In the genomic region with DNA sequence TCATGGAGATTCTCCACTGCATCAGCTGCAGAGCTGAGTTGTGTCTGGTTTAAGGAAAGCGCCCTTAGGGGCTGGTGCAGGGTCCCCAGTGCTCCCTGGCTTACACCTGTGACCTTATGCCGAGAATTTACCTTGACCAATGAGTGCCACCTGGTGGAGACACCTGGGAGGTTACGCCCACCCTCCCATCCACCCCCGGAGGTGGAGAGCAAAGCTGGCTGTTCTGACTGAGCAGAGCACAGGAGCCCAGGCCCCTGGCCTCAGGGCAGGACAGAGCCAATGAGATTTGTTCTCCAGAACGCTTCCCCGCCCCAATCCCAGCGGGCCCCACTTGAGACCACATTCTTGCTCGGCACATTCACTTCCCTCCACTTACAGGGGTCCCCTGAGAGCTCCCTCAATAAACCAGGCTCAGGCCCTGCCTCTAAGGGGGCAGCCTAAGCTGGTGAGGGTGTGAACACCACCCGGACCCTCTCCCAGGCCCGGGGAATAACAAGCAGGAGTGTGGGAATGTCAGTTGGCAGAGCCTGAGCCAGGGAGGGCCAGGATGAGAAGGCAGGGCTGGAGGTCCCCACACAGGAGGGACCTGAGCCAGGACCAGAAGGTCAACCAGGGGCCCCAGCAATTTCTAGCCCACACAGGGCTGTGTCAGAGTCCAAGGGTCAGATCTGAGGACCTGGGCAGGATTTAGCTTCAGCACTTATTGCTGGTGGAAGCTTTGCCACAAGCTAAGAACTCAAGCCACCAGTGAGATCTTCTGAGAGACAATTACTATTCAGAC, we compare ENCODE assay signal across 1 cellular context.
TF ChIP-seq lines count a peak whose summit lies in the region.

No MANE protein-coding gene starts in this region.

TF ChIP-seq in HepG2, 621 proteins besides CTCF, POLR2A, EP300 and RAD21 (continued from another document and continues in another):
- TF ChIP-seq, protein P1, sequence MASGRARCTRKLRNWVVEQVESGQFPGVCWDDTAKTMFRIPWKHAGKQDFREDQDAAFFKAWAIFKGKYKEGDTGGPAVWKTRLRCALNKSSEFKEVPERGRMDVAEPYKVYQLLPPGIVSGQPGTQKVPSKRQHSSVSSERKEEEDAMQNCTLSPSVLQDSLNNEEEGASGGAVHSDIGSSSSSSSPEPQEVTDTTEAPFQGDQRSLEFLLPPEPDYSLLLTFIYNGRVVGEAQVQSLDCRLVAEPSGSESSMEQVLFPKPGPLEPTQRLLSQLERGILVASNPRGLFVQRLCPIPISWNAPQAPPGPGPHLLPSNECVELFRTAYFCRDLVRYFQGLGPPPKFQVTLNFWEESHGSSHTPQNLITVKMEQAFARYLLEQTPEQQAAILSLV (CRISPR knock-in tag; IDR thresholded peaks at IDR 0.05; ENCODE audit: borderline replicate concordance), result no peak
- TF ChIP-seq ZNF101 (CRISPR knock-in tag; IDR thresholded peaks at IDR 0.05; ENCODE audit: borderline replicate concordance, low read depth) (no peak), ZNF792 (CRISPR knock-in tag; IDR thresholded peaks at IDR 0.05) (no peak), PHF21A (CRISPR knock-in tag; IDR thresholded peaks at IDR 0.05) (peak; percentile 42), IKZF4 (CRISPR knock-in tag; IDR thresholded peaks at IDR 0.05; ENCODE audit: borderline replicate concordance, low read depth, not compliant biosample characterization) (no peak), BRCA1 (CRISPR knock-in tag; IDR thresholded peaks at IDR 0.05) (no peak), KDM5B (CRISPR knock-in tag; IDR thresholded peaks at IDR 0.05; ENCODE audit: borderline replicate concordance) (peak; percentile 39; the same call in 1 of the 2 replicates), RELA (CRISPR knock-in tag; IDR thresholded peaks at IDR 0.05) (no peak), ARNT (IDR thresholded peaks at IDR 0.05) (no peak), ZNF136 (CRISPR knock-in tag; IDR thresholded peaks at IDR 0.05; ENCODE audit: low read depth) (no peak), SP4 (CRISPR knock-in tag; IDR thresholded peaks at IDR 0.05) (no peak), REL (CRISPR knock-in tag; conservative IDR thresholded peaks at IDR 0.05) (no peak), ZNF232 (CRISPR knock-in tag; IDR thresholded peaks at IDR 0.05; ENCODE audit: borderline replicate concordance) (no peak), HNRNPLL (IDR thresholded peaks at IDR 0.05; ENCODE audit: low read depth, low read length, poor library complexity, severe bottlenecking) (no peak), TGIF2 (CRISPR knock-in tag; IDR thresholded peaks at IDR 0.05) (no peak), KAT2B (IDR thresholded peaks at IDR 0.05; ENCODE audit: borderline replicate concordance, low read depth, low read length) (no peak), SAP130 (CRISPR knock-in tag; IDR thresholded peaks at IDR 0.05; ENCODE audit: low read depth) (0 out of 2 replicates have a peak, but pooled peaks have one; percentile 15), RARA (CRISPR knock-in tag; IDR thresholded peaks at IDR 0.05) (peak; percentile 64), ZNF615 (CRISPR knock-in tag; IDR thresholded peaks at IDR 0.05; ENCODE audit: borderline replicate concordance) (no peak), ZNF672 (CRISPR knock-in tag; IDR thresholded peaks at IDR 0.05) (no peak), ZNF501 (CRISPR knock-in tag; IDR thresholded peaks at IDR 0.05) (peak; percentile 43; the same call in 1 of the 2 replicates), HOXA3 (CRISPR knock-in tag; IDR thresholded peaks at IDR 0.05) (no peak), SP2 (CRISPR knock-in tag; IDR thresholded peaks at IDR 0.05) (no peak), ZNF724P (CRISPR knock-in tag; IDR thresholded peaks at IDR 0.05; ENCODE audit: borderline replicate concordance) (no peak), SPEN (CRISPR knock-in tag; IDR thresholded peaks at IDR 0.05; ENCODE audit: low read depth) (0 out of 2 replicates have a peak, but pooled peaks have one; percentile 41), ZNF775 (CRISPR knock-in tag; IDR thresholded peaks at IDR 0.05; ENCODE audit: borderline replicate concordance) (no peak), NR2F6 (IDR thresholded peaks at IDR 0.05) (peak; percentile 68), NR2F6 (CRISPR knock-in tag; IDR thresholded peaks at IDR 0.05) (peak; percentile 73; the same call in 1 of the 2 replicates), HES4 (CRISPR knock-in tag; IDR thresholded peaks at IDR 0.05; ENCODE audit: borderline replicate concordance) (no peak), HNF4A (CRISPR knock-in tag; IDR thresholded peaks at IDR 0.05) (peak; percentile 91), TAF15 (IDR thresholded peaks at IDR 0.05; ENCODE audit: low read depth, low read length, poor library complexity, severe bottlenecking) (no peak), ADNP (CRISPR knock-in tag; IDR thresholded peaks at IDR 0.05) (no peak), JUND (CRISPR knock-in tag; IDR thresholded peaks at IDR 0.05) (no peak), MTA1 (CRISPR knock-in tag; IDR thresholded peaks at IDR 0.05; ENCODE audit: borderline replicate concordance) (0 out of 2 replicates have a peak, but pooled peaks have one; percentile 34), ZNF530 (CRISPR knock-in tag; IDR thresholded peaks at IDR 0.05; ENCODE audit: low read depth) (no peak), ZNF33A (CRISPR knock-in tag; IDR thresholded peaks at IDR 0.05; ENCODE audit: borderline replicate concordance) (no peak), IKZF1 (IDR thresholded peaks at IDR 0.05) (no peak), ATF7 (IDR thresholded peaks at IDR 0.05) (no peak), ATF7 (CRISPR knock-in tag; IDR thresholded peaks at IDR 0.05) (no peak), SRY (CRISPR knock-in tag; IDR thresholded peaks at IDR 0.05) (0 out of 2 replicates have a peak, but pooled peaks have one; percentile 48), MAFK (conservative IDR thresholded peaks at IDR 0.05 in 1 of 2, IDR thresholded peaks at IDR 0.05 in 1 of 2; ENCODE audit: low read length in 2 of 2) (no peak)
- TF ChIP-seq, protein P2, sequence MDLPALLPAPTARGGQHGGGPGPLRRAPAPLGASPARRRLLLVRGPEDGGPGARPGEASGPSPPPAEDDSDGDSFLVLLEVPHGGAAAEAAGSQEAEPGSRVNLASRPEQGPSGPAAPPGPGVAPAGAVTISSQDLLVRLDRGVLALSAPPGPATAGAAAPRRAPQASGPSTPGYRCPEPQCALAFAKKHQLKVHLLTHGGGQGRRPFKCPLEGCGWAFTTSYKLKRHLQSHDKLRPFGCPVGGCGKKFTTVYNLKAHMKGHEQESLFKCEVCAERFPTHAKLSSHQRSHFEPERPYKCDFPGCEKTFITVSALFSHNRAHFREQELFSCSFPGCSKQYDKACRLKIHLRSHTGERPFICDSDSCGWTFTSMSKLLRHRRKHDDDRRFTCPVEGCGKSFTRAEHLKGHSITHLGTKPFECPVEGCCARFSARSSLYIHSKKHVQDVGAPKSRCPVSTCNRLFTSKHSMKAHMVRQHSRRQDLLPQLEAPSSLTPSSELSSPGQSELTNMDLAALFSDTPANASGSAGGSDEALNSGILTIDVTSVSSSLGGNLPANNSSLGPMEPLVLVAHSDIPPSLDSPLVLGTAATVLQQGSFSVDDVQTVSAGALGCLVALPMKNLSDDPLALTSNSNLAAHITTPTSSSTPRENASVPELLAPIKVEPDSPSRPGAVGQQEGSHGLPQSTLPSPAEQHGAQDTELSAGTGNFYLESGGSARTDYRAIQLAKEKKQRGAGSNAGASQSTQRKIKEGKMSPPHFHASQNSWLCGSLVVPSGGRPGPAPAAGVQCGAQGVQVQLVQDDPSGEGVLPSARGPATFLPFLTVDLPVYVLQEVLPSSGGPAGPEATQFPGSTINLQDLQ (CRISPR knock-in tag; IDR thresholded peaks at IDR 0.05), result no peak
- TF ChIP-seq, protein P3, sequence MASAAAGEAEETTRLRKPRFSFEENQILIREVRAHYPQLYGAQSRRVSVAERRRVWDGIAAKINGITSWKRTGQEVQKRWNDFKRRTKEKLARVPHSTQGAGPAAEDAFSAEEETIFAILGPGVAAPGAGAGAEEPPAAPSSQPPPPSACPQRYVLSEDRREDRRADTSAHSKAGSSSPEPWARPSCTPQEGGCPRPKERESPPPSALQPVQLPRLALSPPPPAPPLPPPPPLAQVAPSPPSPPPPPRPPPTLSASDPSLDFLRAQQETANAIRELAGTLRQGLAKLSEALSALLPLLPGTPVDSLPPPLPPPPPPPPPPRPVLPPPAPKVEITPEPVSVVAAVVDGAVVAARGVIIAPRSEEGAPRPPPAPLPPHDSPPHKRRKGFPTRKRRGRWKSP (CRISPR knock-in tag; IDR thresholded peaks at IDR 0.05), result no peak
- TF ChIP-seq, protein P4, sequence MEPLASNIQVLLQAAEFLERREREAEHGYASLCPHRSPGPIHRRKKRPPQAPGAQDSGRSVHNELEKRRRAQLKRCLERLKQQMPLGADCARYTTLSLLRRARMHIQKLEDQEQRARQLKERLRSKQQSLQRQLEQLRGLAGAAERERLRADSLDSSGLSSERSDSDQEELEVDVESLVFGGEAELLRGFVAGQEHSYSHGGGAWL (CRISPR knock-in tag; IDR thresholded peaks at IDR 0.05), result no peak
- TF ChIP-seq, protein P5, sequence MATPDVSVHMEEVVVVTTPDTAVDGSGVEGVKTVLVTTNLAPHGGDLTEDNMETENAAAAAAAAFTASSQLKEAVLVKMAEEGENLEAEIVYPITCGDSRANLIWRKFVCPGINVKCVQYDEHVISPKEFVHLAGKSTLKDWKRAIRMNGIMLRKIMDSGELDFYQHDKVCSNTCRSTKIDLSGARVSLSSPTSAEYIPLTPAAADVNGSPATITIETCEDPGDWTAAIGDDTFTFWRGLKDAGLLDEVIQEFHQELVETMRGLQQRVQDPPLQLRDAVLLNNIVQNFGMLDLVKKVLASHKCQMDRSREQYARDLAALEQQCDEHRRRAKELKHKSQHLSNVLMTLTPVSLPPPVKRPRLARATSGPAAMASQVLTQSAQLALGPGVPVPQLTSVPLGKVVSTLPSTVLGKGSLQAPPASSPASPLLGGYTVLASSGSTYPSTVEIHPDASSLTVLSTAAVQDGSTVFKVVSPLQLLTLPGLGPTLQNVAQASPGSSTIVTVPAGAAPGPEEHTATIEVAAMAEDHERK (CRISPR knock-in tag; IDR thresholded peaks at IDR 0.05; ENCODE audit: low read depth), result no peak
- TF ChIP-seq, protein P6, sequence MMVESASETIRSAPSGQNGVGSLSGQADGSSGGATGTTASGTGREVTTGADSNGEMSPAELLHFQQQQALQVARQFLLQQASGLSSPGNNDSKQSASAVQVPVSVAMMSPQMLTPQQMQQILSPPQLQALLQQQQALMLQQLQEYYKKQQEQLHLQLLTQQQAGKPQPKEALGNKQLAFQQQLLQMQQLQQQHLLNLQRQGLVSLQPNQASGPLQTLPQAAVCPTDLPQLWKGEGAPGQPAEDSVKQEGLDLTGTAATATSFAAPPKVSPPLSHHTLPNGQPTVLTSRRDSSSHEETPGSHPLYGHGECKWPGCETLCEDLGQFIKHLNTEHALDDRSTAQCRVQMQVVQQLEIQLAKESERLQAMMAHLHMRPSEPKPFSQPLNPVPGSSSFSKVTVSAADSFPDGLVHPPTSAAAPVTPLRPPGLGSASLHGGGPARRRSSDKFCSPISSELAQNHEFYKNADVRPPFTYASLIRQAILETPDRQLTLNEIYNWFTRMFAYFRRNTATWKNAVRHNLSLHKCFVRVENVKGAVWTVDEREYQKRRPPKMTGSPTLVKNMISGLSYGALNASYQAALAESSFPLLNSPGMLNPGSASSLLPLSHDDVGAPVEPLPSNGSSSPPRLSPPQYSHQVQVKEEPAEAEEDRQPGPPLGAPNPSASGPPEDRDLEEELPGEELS (CRISPR knock-in tag; IDR thresholded peaks at IDR 0.05), result no peak
- TF ChIP-seq, protein P7, sequence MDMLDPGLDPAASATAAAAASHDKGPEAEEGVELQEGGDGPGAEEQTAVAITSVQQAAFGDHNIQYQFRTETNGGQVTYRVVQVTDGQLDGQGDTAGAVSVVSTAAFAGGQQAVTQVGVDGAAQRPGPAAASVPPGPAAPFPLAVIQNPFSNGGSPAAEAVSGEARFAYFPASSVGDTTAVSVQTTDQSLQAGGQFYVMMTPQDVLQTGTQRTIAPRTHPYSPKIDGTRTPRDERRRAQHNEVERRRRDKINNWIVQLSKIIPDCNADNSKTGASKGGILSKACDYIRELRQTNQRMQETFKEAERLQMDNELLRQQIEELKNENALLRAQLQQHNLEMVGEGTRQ (IDR thresholded peaks at IDR 0.05; ENCODE audit: low read depth, low read length), result no peak
- TF ChIP-seq, protein P7 (CRISPR knock-in tag; IDR thresholded peaks at IDR 0.05; ENCODE audit: borderline replicate concordance), result no peak
- TF ChIP-seq, protein P8, sequence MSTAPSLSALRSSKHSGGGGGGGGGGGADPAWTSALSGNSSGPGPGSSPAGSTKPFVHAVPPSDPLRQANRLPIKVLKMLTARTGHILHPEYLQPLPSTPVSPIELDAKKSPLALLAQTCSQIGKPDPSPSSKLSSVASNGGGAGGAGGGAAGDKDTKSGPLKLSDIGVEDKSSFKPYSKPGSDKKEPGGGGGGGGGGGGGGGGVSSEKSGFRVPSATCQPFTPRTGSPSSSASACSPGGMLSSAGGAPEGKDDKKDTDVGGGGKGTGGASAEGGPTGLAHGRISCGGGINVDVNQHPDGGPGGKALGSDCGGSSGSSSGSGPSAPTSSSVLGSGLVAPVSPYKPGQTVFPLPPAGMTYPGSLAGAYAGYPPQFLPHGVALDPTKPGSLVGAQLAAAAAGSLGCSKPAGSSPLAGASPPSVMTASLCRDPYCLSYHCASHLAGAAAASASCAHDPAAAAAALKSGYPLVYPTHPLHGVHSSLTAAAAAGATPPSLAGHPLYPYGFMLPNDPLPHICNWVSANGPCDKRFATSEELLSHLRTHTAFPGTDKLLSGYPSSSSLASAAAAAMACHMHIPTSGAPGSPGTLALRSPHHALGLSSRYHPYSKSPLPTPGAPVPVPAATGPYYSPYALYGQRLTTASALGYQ (CRISPR knock-in tag; IDR thresholded peaks at IDR 0.05), result no peak
- TF ChIP-seq, protein P9, sequence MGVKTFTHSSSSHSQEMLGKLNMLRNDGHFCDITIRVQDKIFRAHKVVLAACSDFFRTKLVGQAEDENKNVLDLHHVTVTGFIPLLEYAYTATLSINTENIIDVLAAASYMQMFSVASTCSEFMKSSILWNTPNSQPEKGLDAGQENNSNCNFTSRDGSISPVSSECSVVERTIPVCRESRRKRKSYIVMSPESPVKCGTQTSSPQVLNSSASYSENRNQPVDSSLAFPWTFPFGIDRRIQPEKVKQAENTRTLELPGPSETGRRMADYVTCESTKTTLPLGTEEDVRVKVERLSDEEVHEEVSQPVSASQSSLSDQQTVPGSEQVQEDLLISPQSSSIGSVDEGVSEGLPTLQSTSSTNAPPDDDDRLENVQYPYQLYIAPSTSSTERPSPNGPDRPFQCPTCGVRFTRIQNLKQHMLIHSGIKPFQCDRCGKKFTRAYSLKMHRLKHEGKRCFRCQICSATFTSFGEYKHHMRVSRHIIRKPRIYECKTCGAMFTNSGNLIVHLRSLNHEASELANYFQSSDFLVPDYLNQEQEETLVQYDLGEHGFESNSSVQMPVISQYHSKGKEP (CRISPR knock-in tag; IDR thresholded peaks at IDR 0.05), result no peak
- TF ChIP-seq, protein P10, sequence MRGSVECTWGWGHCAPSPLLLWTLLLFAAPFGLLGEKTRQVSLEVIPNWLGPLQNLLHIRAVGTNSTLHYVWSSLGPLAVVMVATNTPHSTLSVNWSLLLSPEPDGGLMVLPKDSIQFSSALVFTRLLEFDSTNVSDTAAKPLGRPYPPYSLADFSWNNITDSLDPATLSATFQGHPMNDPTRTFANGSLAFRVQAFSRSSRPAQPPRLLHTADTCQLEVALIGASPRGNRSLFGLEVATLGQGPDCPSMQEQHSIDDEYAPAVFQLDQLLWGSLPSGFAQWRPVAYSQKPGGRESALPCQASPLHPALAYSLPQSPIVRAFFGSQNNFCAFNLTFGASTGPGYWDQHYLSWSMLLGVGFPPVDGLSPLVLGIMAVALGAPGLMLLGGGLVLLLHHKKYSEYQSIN (CRISPR knock-in tag; IDR thresholded peaks at IDR 0.05; ENCODE audit: borderline replicate concordance), result no peak
